Comparison of ENCODE assay signal across 10 cellular contexts in genomic region chr12:93776581-93777018, GRCh38.
A peak's percentile ranks its signal among the peaks of the same experiment; 100 is the strongest.
DNase-seq lines count a peak whose midpoint lies in the region; ATAC-seq and TF ChIP-seq lines count a peak whose summit lies in the region.
"Had no signal": no experiment of that assay in that cellular context is flagged by ENCODE, and none has a peak within 500 bp of the region (broad histone marks: within the 10 kb centered on the region; RNA-seq: fewer than 3 reads in every experiment).

No MANE protein-coding gene starts in this region.

- intact Hi-C loops in left lung (cut with DNase I): loop anchor here in 1 of 2 donors (10.0 kb wide), 1 partner anchor 198 kb away; no protein-coding TSS in a partner anchor
- intact Hi-C loops in thyroid gland (cut with DNase I): no loop called here

- no peak for TF ChIP-seq POLR2A in thyroid gland (IDR thresholded peaks at IDR 0.05)

- TF ChIP-seq CTCF in choroid plexus epithelial cell (conservative IDR thresholded peaks at IDR 0.05; ENCODE audit: low read depth, low read length): no peak
- no peak for TF ChIP-seq CTCF in left lung (IDR thresholded peaks at IDR 0.05)
- no peak for TF ChIP-seq CTCF in thyroid gland (IDR thresholded peaks at IDR 0.05)

- peak; percentile 7 for ATAC-seq in left lung
- no peak for ATAC-seq in GM21786 (IDR thresholded peaks at IDR 0.05; ENCODE audit: unreplicated experiment)

- DNase-seq in M059J (ENCODE audit: low read depth) (peak; percentile 74), choroid plexus epithelial cell (ENCODE audit: low read depth) (peak; percentile 96), left lung (no peak), thyroid gland (no peak), SHP77 (lab: John Stamatoyannopoulos, UW) (no peak)
- no peak for DNase-seq in stimulated activated CD4-positive, alpha-beta T cell treated with anti-CD3 and anti-CD28 coated beads, Interleukin-4, amount 100 ng/mL, for 4 hours
- DNase-seq: activated CD4-positive, alpha-beta T cell treated with anti-CD3 and anti-CD28 coated beads, Interleukin-2, amount 50 U/mL, for 48 hours; NCI-H1436; small intestine had no signal

- no peaks in the 10 kb centered on the region for H3K36me3 ChIP-seq in left lung
- no peaks in the 10 kb centered on the region for H3K36me3 ChIP-seq in thyroid gland

- H3K27me3 ChIP-seq in left lung (no peaks in the 10 kb centered on the region), thyroid gland (no peaks in the 10 kb centered on the region)

- H3K27ac ChIP-seq in left lung (peak overlapping the region; percentile 52 to 81), thyroid gland (peak overlapping the region in 2 of 3 donors; percentile 71 to 93)

- H3K4me3 ChIP-seq in choroid plexus epithelial cell (ENCODE audit: low read depth, low read length) (no peak overlapping the region), left lung (no peak overlapping the region), thyroid gland (replicated peaks in 1 of 3) (no peak overlapping the region)

- peaks cover 9 to 50% of the 10 kb centered on the region in 2 donors for H3K4me1 ChIP-seq in left lung
- peaks cover 23 to 37% of the 10 kb centered on the region in 2 donors for H3K4me1 ChIP-seq in thyroid gland

- 89 to 94% methylated on average over 2 of the region's 2 CpGs for WGBS in thyroid gland, 2 donors

- no peaks in the 10 kb centered on the region for H3K9me3 ChIP-seq in left lung
- H3K9me3 ChIP-seq in thyroid gland: no peaks in the 10 kb centered on the region

Comparison
In these comparisons a context has a peak if more than half of its experiments do, and no peak if none do; other contexts are left out.
1. DNase-seq: peak in M059J (single experiment) and choroid plexus epithelial cell (single experiment); none in left lung (0 of 2), thyroid gland (0 of 2), SHP77 (0 of 2) and stimulated activated CD4-positive, alpha-beta T cell treated with anti-CD3 and anti-CD28 coated beads, Interleukin-4, amount 100 ng/mL, for 4 hours (0 of 2).